ENCODE assay signal across 12 cellular contexts in genomic region chr10:48199580-48200377, GRCh38.
A peak's percentile ranks its signal among the peaks of the same experiment; 100 is the strongest.
DNase-seq lines count a peak whose midpoint lies in the region; ATAC-seq and TF ChIP-seq lines count a peak whose summit lies in the region.
"Had no signal": no experiment of that assay in that cellular context is flagged by ENCODE, and none has a peak within 500 bp of the region (broad histone marks: within the 10 kb centered on the region; RNA-seq: fewer than 3 reads in every experiment).

No MANE protein-coding gene starts in this region.

- no peak for ATAC-seq in HG03460 (IDR thresholded peaks at IDR 0.05; ENCODE audit: unreplicated experiment)
- no peak for ATAC-seq in stimulated activated naive CD8-positive, alpha-beta T cell treated with anti-CD3 and anti-CD28 coated beads, Interleukin-15, Interleukin-2, amounts not matched to agents 100 U/mL and 50 U/mL, for 24 hours
- ATAC-seq: CD8-positive, alpha-beta T cell; mucosa of descending colon had no signal

- H2AFZ ChIP-seq in ACC112 (ENCODE audit: low read length, unreplicated experiment) = peak overlapping the region; percentile 30

- DNase-seq in H4 (ENCODE audit: low spot score) (peak; percentile 87), SIG-M5 (lab: John Stamatoyannopoulos, UW) (peak; percentile 10), fibroblast of the aortic adventitia (ENCODE audit: low read depth) (peak; percentile 81), SHP77 (lab: John Stamatoyannopoulos, UW) (no peak), NCI-H1417 treated with DMSO at 0.1 percent for 48 hours (lab: John Stamatoyannopoulos, UW) (no peak)
- no peak for DNase-seq in stimulated activated naive CD8-positive, alpha-beta T cell treated with anti-CD3 and anti-CD28 coated beads, Interleukin-15, Interleukin-2, amounts not matched to agents 100 U/mL and 50 U/mL, for 24 hours
- DNase-seq: CD8-positive, alpha-beta T cell; heart right ventricle; mucosa of descending colon; SW 1271 had no signal

- H3K27ac ChIP-seq in ACC112 (ENCODE audit: low read depth, low read length) = no peak overlapping the region
- H3K27ac ChIP-seq: heart right ventricle had no signal

- H3K4me3 ChIP-seq in ACC112 (ENCODE audit: low read depth, low read length) (peak overlapping the region; percentile 45; the same call in 1 of the 2 replicates), fibroblast of the aortic adventitia (ENCODE audit: low read depth, low read length) (no peak overlapping the region)
- H3K4me3 ChIP-seq: heart right ventricle, mucosa of descending colon had no signal

- H3K27me3 ChIP-seq in ACC112 (ENCODE audit: insufficient read depth, low read length) = peaks cover 54% of the 10 kb centered on the region

- no peak for TF ChIP-seq CTCF in fibroblast of the aortic adventitia (IDR thresholded peaks at IDR 0.05; ENCODE audit: insufficient read depth, low read length)

- H3K4me1 ChIP-seq in ACC112 (ENCODE audit: control insufficient read depth, insufficient read depth, low read length, unreplicated experiment) = peaks cover 5% of the 10 kb centered on the region

- H3K79me2 ChIP-seq in ACC112 (ENCODE audit: control insufficient read depth, insufficient read depth, low read length, unreplicated experiment) = no peaks in the 10 kb centered on the region

- no peaks in the 10 kb centered on the region for H3K36me3 ChIP-seq in ACC112 (ENCODE audit: insufficient read depth, low read length)
- H3K36me3 ChIP-seq: heart right ventricle had no signal

Comparison
In these comparisons a context has a peak if more than half of its experiments do, and no peak if none do; other contexts are left out.
1. DNase-seq: peak in H4 (single experiment), SIG-M5 (single experiment) and fibroblast of the aortic adventitia (single experiment); none in SHP77 (0 of 2), NCI-H1417 treated with DMSO at 0.1 percent for 48 hours (single experiment) and stimulated activated naive CD8-positive, alpha-beta T cell treated with anti-CD3 and anti-CD28 coated beads, Interleukin-15, Interleukin-2, amounts not matched to agents 100 U/mL and 50 U/mL, for 24 hours (single experiment).